ENCODE assay signal across 1 cellular context in the genomic region with DNA sequence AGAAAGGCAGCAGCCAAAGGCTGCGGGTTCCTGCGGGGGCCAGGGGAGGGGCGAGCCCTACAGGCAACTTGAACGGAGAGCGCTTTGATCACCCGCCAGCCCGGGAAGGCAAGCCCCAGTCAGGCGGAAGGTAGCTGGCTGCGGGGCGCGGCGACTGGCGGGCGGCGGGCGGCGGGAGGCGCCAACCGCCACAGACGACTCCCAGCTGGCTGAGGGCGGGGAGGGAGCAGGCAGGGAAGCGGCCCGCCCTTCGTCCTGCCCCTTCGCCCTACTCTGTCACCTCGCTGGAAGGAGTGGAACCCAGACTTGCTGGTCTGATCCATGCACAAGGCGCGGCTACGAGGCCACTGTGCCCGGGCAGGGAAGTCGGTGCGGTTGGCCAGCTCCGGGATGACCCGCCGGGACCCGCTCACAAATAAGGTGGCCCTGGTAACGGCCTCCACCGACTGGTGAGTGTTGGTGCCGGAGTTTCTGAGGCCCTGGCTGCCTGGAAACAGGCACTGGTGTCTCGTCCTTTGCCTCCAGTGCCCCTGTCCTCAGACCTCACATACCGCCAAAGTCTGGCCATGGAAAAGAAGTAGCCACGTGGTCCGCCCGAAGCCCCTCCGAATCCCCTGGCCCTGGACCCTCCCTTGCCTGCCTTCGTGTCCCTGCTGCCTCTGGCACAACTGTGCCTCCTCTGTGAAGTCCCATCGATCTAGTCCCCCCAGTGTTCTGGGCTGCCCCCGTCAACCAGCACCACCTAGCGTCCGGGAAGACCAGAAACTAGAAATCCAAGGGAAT.
A peak's percentile ranks its signal among the peaks of the same experiment; 100 is the strongest.
TF ChIP-seq lines count a peak whose summit lies in the region.
"Not testable (repeated sequence)": the region's sequence is repeated elsewhere in the genome, so short reads cannot be mapped to it uniquely, and the experiment has no call there.

No MANE protein-coding gene starts in this region.

TF ChIP-seq in HepG2, 621 proteins besides CTCF, POLR2A, EP300 and RAD21 (continued from another document and continues in another):
- TF ChIP-seq, protein P1, sequence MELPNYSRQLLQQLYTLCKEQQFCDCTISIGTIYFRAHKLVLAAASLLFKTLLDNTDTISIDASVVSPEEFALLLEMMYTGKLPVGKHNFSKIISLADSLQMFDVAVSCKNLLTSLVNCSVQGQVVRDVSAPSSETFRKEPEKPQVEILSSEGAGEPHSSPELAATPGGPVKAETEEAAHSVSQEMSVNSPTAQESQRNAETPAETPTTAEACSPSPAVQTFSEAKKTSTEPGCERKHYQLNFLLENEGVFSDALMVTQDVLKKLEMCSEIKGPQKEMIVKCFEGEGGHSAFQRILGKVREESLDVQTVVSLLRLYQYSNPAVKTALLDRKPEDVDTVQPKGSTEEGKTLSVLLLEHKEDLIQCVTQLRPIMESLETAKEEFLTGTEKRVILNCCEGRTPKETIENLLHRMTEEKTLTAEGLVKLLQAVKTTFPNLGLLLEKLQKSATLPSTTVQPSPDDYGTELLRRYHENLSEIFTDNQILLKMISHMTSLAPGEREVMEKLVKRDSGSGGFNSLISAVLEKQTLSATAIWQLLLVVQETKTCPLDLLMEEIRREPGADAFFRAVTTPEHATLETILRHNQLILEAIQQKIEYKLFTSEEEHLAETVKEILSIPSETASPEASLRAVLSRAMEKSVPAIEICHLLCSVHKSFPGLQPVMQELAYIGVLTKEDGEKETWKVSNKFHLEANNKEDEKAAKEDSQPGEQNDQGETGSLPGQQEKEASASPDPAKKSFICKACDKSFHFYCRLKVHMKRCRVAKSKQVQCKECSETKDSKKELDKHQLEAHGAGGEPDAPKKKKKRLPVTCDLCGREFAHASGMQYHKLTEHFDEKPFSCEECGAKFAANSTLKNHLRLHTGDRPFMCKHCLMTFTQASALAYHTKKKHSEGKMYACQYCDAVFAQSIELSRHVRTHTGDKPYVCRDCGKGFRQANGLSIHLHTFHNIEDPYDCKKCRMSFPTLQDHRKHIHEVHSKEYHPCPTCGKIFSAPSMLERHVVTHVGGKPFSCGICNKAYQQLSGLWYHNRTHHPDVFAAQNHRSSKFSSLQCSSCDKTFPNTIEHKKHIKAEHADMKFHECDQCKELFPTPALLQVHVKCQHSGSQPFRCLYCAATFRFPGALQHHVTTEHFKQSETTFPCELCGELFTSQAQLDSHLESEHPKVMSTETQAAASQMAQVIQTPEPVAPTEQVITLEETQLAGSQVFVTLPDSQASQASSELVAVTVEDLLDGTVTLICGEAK (IDR thresholded peaks at IDR 0.05) = not testable (repeated sequence)
- TF ChIP-seq, protein P1 (CRISPR knock-in tag; IDR thresholded peaks at IDR 0.05) = peak; percentile 82; the same call in 1 of the 2 replicates
- 0 out of 2 replicates have a peak, but pooled peaks have one; percentile 40 for TF ChIP-seq ZNF761 (CRISPR knock-in tag; conservative IDR thresholded peaks at IDR 0.05)
- TF ChIP-seq ZBTB4 (CRISPR knock-in tag; IDR thresholded peaks at IDR 0.05; ENCODE audit: borderline replicate concordance) = peak; percentile 68; the same call in 1 of the 2 replicates
- TF ChIP-seq, protein P2, sequence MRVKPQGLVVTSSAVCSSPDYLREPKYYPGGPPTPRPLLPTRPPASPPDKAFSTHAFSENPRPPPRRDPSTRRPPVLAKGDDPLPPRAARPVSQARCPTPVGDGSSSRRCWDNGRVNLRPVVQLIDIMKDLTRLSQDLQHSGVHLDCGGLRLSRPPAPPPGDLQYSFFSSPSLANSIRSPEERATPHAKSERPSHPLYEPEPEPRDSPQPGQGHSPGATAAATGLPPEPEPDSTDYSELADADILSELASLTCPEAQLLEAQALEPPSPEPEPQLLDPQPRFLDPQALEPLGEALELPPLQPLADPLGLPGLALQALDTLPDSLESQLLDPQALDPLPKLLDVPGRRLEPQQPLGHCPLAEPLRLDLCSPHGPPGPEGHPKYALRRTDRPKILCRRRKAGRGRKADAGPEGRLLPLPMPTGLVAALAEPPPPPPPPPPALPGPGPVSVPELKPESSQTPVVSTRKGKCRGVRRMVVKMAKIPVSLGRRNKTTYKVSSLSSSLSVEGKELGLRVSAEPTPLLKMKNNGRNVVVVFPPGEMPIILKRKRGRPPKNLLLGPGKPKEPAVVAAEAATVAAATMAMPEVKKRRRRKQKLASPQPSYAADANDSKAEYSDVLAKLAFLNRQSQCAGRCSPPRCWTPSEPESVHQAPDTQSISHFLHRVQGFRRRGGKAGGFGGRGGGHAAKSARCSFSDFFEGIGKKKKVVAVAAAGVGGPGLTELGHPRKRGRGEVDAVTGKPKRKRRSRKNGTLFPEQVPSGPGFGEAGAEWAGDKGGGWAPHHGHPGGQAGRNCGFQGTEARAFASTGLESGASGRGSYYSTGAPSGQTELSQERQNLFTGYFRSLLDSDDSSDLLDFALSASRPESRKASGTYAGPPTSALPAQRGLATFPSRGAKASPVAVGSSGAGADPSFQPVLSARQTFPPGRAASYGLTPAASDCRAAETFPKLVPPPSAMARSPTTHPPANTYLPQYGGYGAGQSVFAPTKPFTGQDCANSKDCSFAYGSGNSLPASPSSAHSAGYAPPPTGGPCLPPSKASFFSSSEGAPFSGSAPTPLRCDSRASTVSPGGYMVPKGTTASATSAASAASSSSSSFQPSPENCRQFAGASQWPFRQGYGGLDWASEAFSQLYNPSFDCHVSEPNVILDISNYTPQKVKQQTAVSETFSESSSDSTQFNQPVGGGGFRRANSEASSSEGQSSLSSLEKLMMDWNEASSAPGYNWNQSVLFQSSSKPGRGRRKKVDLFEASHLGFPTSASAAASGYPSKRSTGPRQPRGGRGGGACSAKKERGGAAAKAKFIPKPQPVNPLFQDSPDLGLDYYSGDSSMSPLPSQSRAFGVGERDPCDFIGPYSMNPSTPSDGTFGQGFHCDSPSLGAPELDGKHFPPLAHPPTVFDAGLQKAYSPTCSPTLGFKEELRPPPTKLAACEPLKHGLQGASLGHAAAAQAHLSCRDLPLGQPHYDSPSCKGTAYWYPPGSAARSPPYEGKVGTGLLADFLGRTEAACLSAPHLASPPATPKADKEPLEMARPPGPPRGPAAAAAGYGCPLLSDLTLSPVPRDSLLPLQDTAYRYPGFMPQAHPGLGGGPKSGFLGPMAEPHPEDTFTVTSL (CRISPR knock-in tag; IDR thresholded peaks at IDR 0.05; ENCODE audit: borderline replicate concordance) = 0 out of 2 replicates have a peak, but pooled peaks have one; percentile 6
- TF ChIP-seq FOXO1 (CRISPR knock-in tag; IDR thresholded peaks at IDR 0.05) = peak; percentile 80
- TF ChIP-seq PAXIP1 (CRISPR knock-in tag; conservative IDR thresholded peaks at IDR 0.05) = peak; percentile 55; the same call in 1 of the 2 replicates
- peak; percentile 66 for TF ChIP-seq ZBTB43 (CRISPR knock-in tag; conservative IDR thresholded peaks at IDR 0.05)
- TF ChIP-seq KLF13 (CRISPR knock-in tag; IDR thresholded peaks at IDR 0.05) = 0 out of 2 replicates have a peak, but pooled peaks have one; percentile 27
- peak; percentile 82; the same call in 1 of the 2 replicates for TF ChIP-seq ZBTB37 (CRISPR knock-in tag; IDR thresholded peaks at IDR 0.05)
- TF ChIP-seq ZNF3 (CRISPR knock-in tag; IDR thresholded peaks at IDR 0.05) = peak; percentile 66; the same call in 1 of the 2 replicates
- TF ChIP-seq ZNF263 (CRISPR knock-in tag; IDR thresholded peaks at IDR 0.05) = peak; percentile 75; the same call in 1 of the 2 replicates
- peak; percentile 87 for TF ChIP-seq STAG1 (CRISPR knock-in tag; IDR thresholded peaks at IDR 0.05)
- TF ChIP-seq ZNF589 (CRISPR knock-in tag; conservative IDR thresholded peaks at IDR 0.05) = 0 out of 2 replicates have a peak, but pooled peaks have one; percentile 64
- TF ChIP-seq ZNF501 (CRISPR knock-in tag; IDR thresholded peaks at IDR 0.05) = peak; percentile 92
- peak; percentile 59 for TF ChIP-seq MED1 (CRISPR knock-in tag; IDR thresholded peaks at IDR 0.05)
- TF ChIP-seq SALL2 (CRISPR knock-in tag; IDR thresholded peaks at IDR 0.05) = peak; percentile 62; the same call in 1 of the 2 replicates
